10 cellular contexts compared by ENCODE assay signal in genomic region chr15:90650117-90650955, GRCh38.
DNase-seq lines count a peak whose midpoint lies in the region; ATAC-seq and TF ChIP-seq lines count a peak whose summit lies in the region.
"Had no signal": no experiment of that assay in that cellular context is flagged by ENCODE, and none has a peak within 500 bp of the region (broad histone marks: within the 10 kb centered on the region; RNA-seq: fewer than 3 reads in every experiment).

No MANE protein-coding gene starts in this region.

- ATAC-seq in DND-41 (ENCODE audit: insufficient read depth, low read depth) = no peak
- ATAC-seq in activated naive CD8-positive, alpha-beta T cell treated with anti-CD3 and anti-CD28 coated beads, Interleukin-2, amount 10 ng/mL, durations not matched to agents 7 days and 5 days (ENCODE audit: low read depth) = peak; percentile 12

- H3K9ac ChIP-seq in DND-41 (ENCODE audit: low read depth, low read length) = no peak overlapping the region

- H3K4me2 ChIP-seq in DND-41 (ENCODE audit: insufficient read depth, low read length) = no peak overlapping the region

- H3K4me3 ChIP-seq in DND-41 (ENCODE audit: low read depth in 1 of 2, low read length in 2 of 2) (no peak overlapping the region), muscle layer of duodenum (ENCODE audit: low read depth in 1 of 2, low read length in 2 of 2) (no peak overlapping the region)

- peaks cover 22% of the 10 kb centered on the region for H3K4me1 ChIP-seq in DND-41 (ENCODE audit: insufficient read depth, low read length)
- peaks cover 4 to 5% of the 10 kb centered on the region in 2 donors for H3K4me1 ChIP-seq in muscle layer of duodenum (ENCODE audit: control insufficient read depth in 1 of 2, insufficient read depth in 2 of 2, low read length in 2 of 2)

- intact Hi-C loops in Calu3 (cut with micrococcal nuclease; ENCODE audit: unreplicated experiment) = no loop called here

- no peak for DNase-seq in DND-41
- peak; percentile 52 for DNase-seq in HT1080 (ENCODE audit: low read depth)
- peak; percentile 16 for DNase-seq in activated naive CD8-positive, alpha-beta T cell treated with anti-CD3 and anti-CD28 coated beads, Interleukin-2, amount 10 ng/mL, durations not matched to agents 7 days and 5 days
- DNase-seq in NCI-H2107 (lab: John Stamatoyannopoulos, UW) = no peak
- no peak for DNase-seq in Calu3
- DNase-seq in effector CD4-positive, alpha-beta T cell = no peak
- DNase-seq: NCI-H774 had no signal

- BruUV-seq in Calu3 (replicated peaks; lab: Mats Ljungman, UMichigan) = no TSS peak

- H3K36me3 ChIP-seq in DND-41 (ENCODE audit: insufficient read depth, low read length) = no peaks in the 10 kb centered on the region
- no peaks in the 10 kb centered on the region for H3K36me3 ChIP-seq in muscle layer of duodenum (ENCODE audit: control insufficient read depth in 1 of 2, insufficient read depth in 2 of 2, low read length in 2 of 2)

- H3K79me2 ChIP-seq in DND-41 (ENCODE audit: insufficient read depth, low read length) = no peaks in the 10 kb centered on the region

- H3K9me3 ChIP-seq in DND-41 (ENCODE audit: insufficient read depth, low read length, severe bottlenecking) (no peaks in the 10 kb centered on the region), muscle layer of duodenum (ENCODE audit: control insufficient read depth in 1 of 2, low read length in 2 of 2) (no peaks in the 10 kb centered on the region)

- no peaks in the 10 kb centered on the region for H3K27me3 ChIP-seq in DND-41 (ENCODE audit: insufficient read depth, low read length, poor library complexity)
- H3K27me3 ChIP-seq in muscle layer of duodenum (ENCODE audit: low read depth, low read length) = no peaks in the 10 kb centered on the region

- H3K9me3 Mint-ChIP-seq in activated naive CD8-positive, alpha-beta T cell treated with anti-CD3 and anti-CD28 coated beads, Interleukin-2, amount 10 ng/mL, durations not matched to agents 7 days and 5 days = no peaks in the 10 kb centered on the region
- H3K9me3 Mint-ChIP-seq in Calu3 (ENCODE audit: low read depth, unreplicated experiment) = no peaks in the 10 kb centered on the region
- H3K9me3 Mint-ChIP-seq: IgD-negative memory B cell, memory B cell had no signal

- H3K27ac ChIP-seq in DND-41 (ENCODE audit: low read length) (no peak overlapping the region), muscle layer of duodenum (ENCODE audit: low read length) (peak overlapping the region; percentile 5)

- H4K20me1 ChIP-seq in DND-41 (ENCODE audit: insufficient read depth, low read length) = peaks cover 9% of the 10 kb centered on the region; the same call in 1 of the 2 replicates

- H3K27me3 Mint-ChIP-seq in activated naive CD8-positive, alpha-beta T cell treated with anti-CD3 and anti-CD28 coated beads, Interleukin-2, amount 10 ng/mL, durations not matched to agents 7 days and 5 days = no peaks in the 10 kb centered on the region
- H3K27me3 Mint-ChIP-seq in Calu3 (ENCODE audit: unreplicated experiment) = no peaks in the 10 kb centered on the region

- CTCF ChIA-PET in Calu3 (lab: Charles Lee) = no interaction called here

- peak overlapping the region; percentile 52 for H3K4me3 Mint-ChIP-seq in activated naive CD8-positive, alpha-beta T cell treated with anti-CD3 and anti-CD28 coated beads, Interleukin-2, amount 10 ng/mL, durations not matched to agents 7 days and 5 days
- no peak overlapping the region for H3K4me3 Mint-ChIP-seq in Calu3 (ENCODE audit: low read depth, unreplicated experiment)
- H3K4me3 Mint-ChIP-seq: IgD-negative memory B cell, memory B cell had no signal

- peaks cover 44% of the 10 kb centered on the region for H3K4me1 Mint-ChIP-seq in activated naive CD8-positive, alpha-beta T cell treated with anti-CD3 and anti-CD28 coated beads, Interleukin-2, amount 10 ng/mL, durations not matched to agents 7 days and 5 days
- H3K4me1 Mint-ChIP-seq in Calu3 (ENCODE audit: low read depth, unreplicated experiment) = peaks cover 9% of the 10 kb centered on the region

- TF ChIP-seq CTCF in DND-41 (IDR thresholded peaks at IDR 0.05; ENCODE audit: borderline replicate concordance, extremely low read depth, low read length, poor library complexity, severe bottlenecking) (peak; percentile 34), Calu3 (IDR thresholded peaks at IDR 0.05; ENCODE audit: unreplicated experiment) (no peak)

- H3K27ac Mint-ChIP-seq in activated naive CD8-positive, alpha-beta T cell treated with anti-CD3 and anti-CD28 coated beads, Interleukin-2, amount 10 ng/mL, durations not matched to agents 7 days and 5 days = peak overlapping the region; percentile 90
- H3K27ac Mint-ChIP-seq in Calu3 (ENCODE audit: unreplicated experiment) = no peak overlapping the region
- H3K27ac Mint-ChIP-seq: IgD-negative memory B cell, memory B cell had no signal

- peaks cover 2% of the 10 kb centered on the region for H3K36me3 Mint-ChIP-seq in activated naive CD8-positive, alpha-beta T cell treated with anti-CD3 and anti-CD28 coated beads, Interleukin-2, amount 10 ng/mL, durations not matched to agents 7 days and 5 days
- H3K36me3 Mint-ChIP-seq in Calu3 (ENCODE audit: insufficient read depth, unreplicated experiment) = no peaks in the 10 kb centered on the region
- H3K36me3 Mint-ChIP-seq: IgD-negative memory B cell, memory B cell had no signal

- no peak overlapping the region for H2AFZ ChIP-seq in DND-41 (ENCODE audit: low read depth, low read length)

- POLR2A ChIA-PET in activated naive CD8-positive, alpha-beta T cell treated with anti-CD3 and anti-CD28 coated beads, Interleukin-2, amount 10 ng/mL, durations not matched to agents 7 days and 5 days (lab: Charles Lee) = interaction anchor here (0.6 to 3.4 kb wide), 10 partner anchors 9 to 282 kb away, joined by 3 to 35 read pairs (median 6); partner anchors contain the start of genes BLM and HDDC3

Comparison
In these comparisons a context has a peak if more than half of its experiments do, and no peak if none do; other contexts are left out.
1. DNase-seq: peak in HT1080 (single experiment) and activated naive CD8-positive, alpha-beta T cell treated with anti-CD3 and anti-CD28 coated beads, Interleukin-2, amount 10 ng/mL, durations not matched to agents 7 days and 5 days (single experiment); none in DND-41 (single experiment), NCI-H2107 (single experiment), Calu3 (single experiment) and effector CD4-positive, alpha-beta T cell (single experiment).